In genomic region chr10:101297901-101298451, GRCh38 we compare ENCODE assay signal across 8 cellular contexts. TPM values are rescaled to one million over a fixed set of nuclear protein-coding genes. Genes with fewer than 3 reads are reported as not detected.
DNase-seq lines count a peak whose midpoint lies in the region; ATAC-seq and TF ChIP-seq lines count a peak whose summit lies in the region.

No MANE protein-coding gene starts in this region.

- peak; percentile 54 to 73 for ATAC-seq in natural killer cell treated with Interleukin-12 subunit alpha and Interleukin-12 subunit beta and Interleukin-15 and Interleukin-18, amount 100 ng/mL, for 72 hours
- ATAC-seq in GM21825 (IDR thresholded peaks at IDR 0.05; ENCODE audit: unreplicated experiment) = no peak

- peak; percentile 5 for DNase-seq in NK-92 treated with Interleukin-12 subunit alpha and Interleukin-12 subunit beta, amount 100 ng/mL, for 24 hours (lab: John Stamatoyannopoulos, UW)
- DNase-seq in NK-92 (lab: John Stamatoyannopoulos, UW; ENCODE audit: unreplicated experiment) = no peak
- DNase-seq in NCI-H446 treated with DMSO at 0.1 percent for 48 hours (lab: John Stamatoyannopoulos, UW) = peak; percentile 40
- peak; percentile 44 to 65 for DNase-seq in activated CD8-positive, alpha-beta memory T cell treated with anti-CD3 and anti-CD28 coated beads for 1 hour (ENCODE audit: extremely low read depth in 1 of 2, low read depth in 1 of 2)
- peak; percentile 86 for DNase-seq in endothelial cell (ENCODE audit: low spot score)
- DNase-seq in natural killer cell treated with Interleukin-12 subunit alpha and Interleukin-12 subunit beta and Interleukin-15 and Interleukin-18, amount 100 ng/mL, for 72 hours (ENCODE audit: low spot score) = peak; percentile 72
- DNase-seq in stimulated activated naive CD4-positive, alpha-beta T cell (lab: John Stamatoyannopoulos, UW) = peak; percentile 28 to 77 (median 52)

- H3K27me3 Mint-ChIP-seq in endothelial cell (ENCODE audit: unreplicated experiment) = peaks cover 11% of the 10 kb centered on the region
- peaks cover 39 to 70% of the 10 kb centered on the region in 2 donors for H3K27me3 Mint-ChIP-seq in natural killer cell treated with Interleukin-12 subunit alpha and Interleukin-12 subunit beta and Interleukin-15 and Interleukin-18, amount 100 ng/mL, for 72 hours

- no peak overlapping the region for H3K27ac Mint-ChIP-seq in endothelial cell (ENCODE audit: unreplicated experiment)
- no peak overlapping the region for H3K27ac Mint-ChIP-seq in natural killer cell treated with Interleukin-12 subunit alpha and Interleukin-12 subunit beta and Interleukin-15 and Interleukin-18, amount 100 ng/mL, for 72 hours

- TF ChIP-seq CTCF in endothelial cell (IDR thresholded peaks at IDR 0.05; ENCODE audit: unreplicated experiment) = peak; percentile 87

- peaks cover 9% of the 10 kb centered on the region for H3K4me1 Mint-ChIP-seq in endothelial cell (ENCODE audit: unreplicated experiment)
- peaks cover 4 to 8% of the 10 kb centered on the region in 2 donors for H3K4me1 Mint-ChIP-seq in natural killer cell treated with Interleukin-12 subunit alpha and Interleukin-12 subunit beta and Interleukin-15 and Interleukin-18, amount 100 ng/mL, for 72 hours (ENCODE audit: low read depth in 2 of 2)

- H3K4me3 Mint-ChIP-seq in endothelial cell (ENCODE audit: unreplicated experiment) = no peak overlapping the region
- no peak overlapping the region for H3K4me3 Mint-ChIP-seq in natural killer cell treated with Interleukin-12 subunit alpha and Interleukin-12 subunit beta and Interleukin-15 and Interleukin-18, amount 100 ng/mL, for 72 hours

- no peaks in the 10 kb centered on the region for H3K9me3 Mint-ChIP-seq in endothelial cell (ENCODE audit: unreplicated experiment)
- no peaks in the 10 kb centered on the region for H3K9me3 Mint-ChIP-seq in natural killer cell treated with Interleukin-12 subunit alpha and Interleukin-12 subunit beta and Interleukin-15 and Interleukin-18, amount 100 ng/mL, for 72 hours

- no peaks in the 10 kb centered on the region for H3K36me3 Mint-ChIP-seq in endothelial cell (ENCODE audit: low read depth, unreplicated experiment)
- H3K36me3 Mint-ChIP-seq in natural killer cell treated with Interleukin-12 subunit alpha and Interleukin-12 subunit beta and Interleukin-15 and Interleukin-18, amount 100 ng/mL, for 72 hours = no peaks in the 10 kb centered on the region

RNA-seq across cellular contexts. Expression of gene BTRC, which starts 56.0 kb away (rescaled TPM):
- 27.5 TPM for total RNA-seq in endothelial cell (ENCODE audit: unreplicated experiment)
- 10 to 100 TPM; 13.5 to 16.6 TPM for total RNA-seq in natural killer cell treated with Interleukin-12 subunit alpha and Interleukin-12 subunit beta and Interleukin-15 and Interleukin-18, amount 100 ng/mL, for 72 hours
